13 cellular contexts compared by ENCODE assay signal in the genomic region with DNA sequence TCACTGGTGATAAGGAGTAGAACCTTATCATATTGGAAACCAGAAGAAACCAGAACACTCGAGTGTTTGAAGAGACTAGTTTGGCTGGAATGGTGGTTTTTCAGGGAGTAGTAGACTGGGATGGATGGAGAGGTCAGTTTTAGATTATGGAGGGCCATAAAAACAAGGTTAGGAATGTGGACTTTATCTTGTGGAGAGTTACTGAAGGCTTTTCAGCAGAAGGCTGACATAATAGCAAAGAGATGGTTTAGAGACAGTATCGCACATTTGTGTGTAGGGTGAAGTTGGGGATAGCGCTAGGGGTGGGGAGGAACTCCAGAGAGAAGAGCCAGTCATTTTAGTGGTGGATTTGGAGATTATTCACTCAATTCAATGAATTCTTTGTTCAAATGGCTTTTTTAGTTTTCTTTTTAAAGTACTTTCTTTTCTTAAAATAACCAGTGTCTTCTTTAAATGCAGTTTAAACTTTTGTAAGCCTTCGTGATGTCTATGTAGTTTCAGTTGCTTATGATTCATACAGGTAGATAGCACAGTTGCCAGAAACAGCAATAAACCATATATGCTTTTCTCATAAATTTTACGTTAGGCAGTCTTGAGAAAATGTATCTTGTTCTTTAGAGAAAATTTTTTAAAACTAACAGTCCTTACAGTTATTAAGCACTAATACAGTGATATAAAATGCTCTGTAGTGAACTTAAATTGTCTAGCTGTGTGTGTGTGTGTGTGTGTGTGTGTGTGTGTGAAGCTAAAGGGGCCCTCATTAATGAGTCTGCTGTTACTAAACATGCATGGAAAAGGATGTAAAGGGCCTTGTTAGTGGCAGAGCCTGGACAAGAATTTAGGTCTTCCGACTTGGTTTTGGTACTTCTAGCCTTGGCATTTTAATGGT. TPM values are rescaled to one million over a fixed set of nuclear protein-coding genes. Genes with fewer than 3 reads are reported as not detected.
A peak's percentile ranks its signal among the peaks of the same experiment; 100 is the strongest.
DNase-seq lines count a peak whose midpoint lies in the region; ATAC-seq and TF ChIP-seq lines count a peak whose summit lies in the region.
"Had no signal": no experiment of that assay in that cellular context is flagged by ENCODE, and none has a peak within 500 bp of the region (broad histone marks: within the 10 kb centered on the region; RNA-seq: fewer than 3 reads in every experiment).

No MANE protein-coding gene starts in this region.

- no peak for TF ChIP-seq POLR2A in uterus (IDR thresholded peaks at IDR 0.05)
- TF ChIP-seq POLR2A in right lobe of liver (IDR thresholded peaks at IDR 0.05), result no peak

- H3K4me3 ChIP-seq in thoracic aorta (peak overlapping the region; percentile 94), uterus (no peak overlapping the region), right lobe of liver (no peak overlapping the region)

- no peak for DNase-seq in activated naive CD8-positive, alpha-beta T cell treated with anti-CD3 and anti-CD28 coated beads, Interleukin-2, amount 50 U/mL, for 24 hours
- peak; percentile 24 for DNase-seq in dermis blood vessel endothelial cell
- DNase-seq in thoracic aorta (ENCODE audit: low spot score), result no peak
- no peak for DNase-seq in superior temporal gyrus (ENCODE audit: extremely low spot score)
- DNase-seq in uterus, result no peak
- DNase-seq in right lobe of liver, result no peak
- DNase-seq: AML-193, cerebellar nuclear complex, NCI-H1694, WERI-Rb-1 had no signal

- peaks cover 37 to 54% of the 10 kb centered on the region in 2 donors for H3K4me1 ChIP-seq in thoracic aorta (ENCODE audit: control insufficient read depth in 1 of 2, low read depth in 2 of 2)
- no peaks in the 10 kb centered on the region for H3K4me1 ChIP-seq in uterus
- peaks cover 0 to 14% (median 0%) of the 10 kb centered on the region in 4 donors for H3K4me1 ChIP-seq in right lobe of liver

- H3K27ac ChIP-seq in thoracic aorta (peak overlapping the region; percentile 48 to 90), uterus (peak overlapping the region in 1 of 2 donors; percentile 25), right lobe of liver (no peak overlapping the region)
- H3K27ac ChIP-seq: WERI-Rb-1 had no signal

- TF ChIP-seq CTCF in thoracic aorta (IDR thresholded peaks at IDR 0.05) (no peak), uterus (IDR thresholded peaks at IDR 0.05) (no peak), right lobe of liver (IDR thresholded peaks at IDR 0.05) (no peak)

- H3K9me3 ChIP-seq in thoracic aorta (no peaks in the 10 kb centered on the region), uterus (no peaks in the 10 kb centered on the region), right lobe of liver (no peaks in the 10 kb centered on the region)

- peaks cover 37% of the 10 kb centered on the region for H3K4me1 Mint-ChIP-seq in activated naive CD8-positive, alpha-beta T cell (ENCODE audit: low read depth)
- H3K4me1 Mint-ChIP-seq in activated naive CD8-positive, alpha-beta T cell treated with anti-CD3 and anti-CD28 coated beads, Interleukin-2, amount 50 U/mL, for 24 hours, result peaks cover 28% of the 10 kb centered on the region

- H3K27ac Mint-ChIP-seq in activated naive CD8-positive, alpha-beta T cell, result peak overlapping the region; percentile 10
- H3K27ac Mint-ChIP-seq in activated naive CD8-positive, alpha-beta T cell treated with anti-CD3 and anti-CD28 coated beads, Interleukin-2, amount 50 U/mL, for 24 hours, result no peak overlapping the region

- H3K4me3 Mint-ChIP-seq in activated naive CD8-positive, alpha-beta T cell, result no peak overlapping the region
- H3K4me3 Mint-ChIP-seq in activated naive CD8-positive, alpha-beta T cell treated with anti-CD3 and anti-CD28 coated beads, Interleukin-2, amount 50 U/mL, for 24 hours, result no peak overlapping the region

- no peaks in the 10 kb centered on the region for H3K9me3 Mint-ChIP-seq in activated naive CD8-positive, alpha-beta T cell (ENCODE audit: low read depth)
- H3K9me3 Mint-ChIP-seq in activated naive CD8-positive, alpha-beta T cell treated with anti-CD3 and anti-CD28 coated beads, Interleukin-2, amount 50 U/mL, for 24 hours, result no peaks in the 10 kb centered on the region

- no peak for ATAC-seq in activated naive CD8-positive, alpha-beta T cell treated with anti-CD3 and anti-CD28 coated beads, Interleukin-2, amount 50 U/mL, for 24 hours
- peak; percentile 27 for ATAC-seq in HG03520 (IDR thresholded peaks at IDR 0.05; ENCODE audit: unreplicated experiment)
- no peak for ATAC-seq in thoracic aorta (ENCODE audit: insufficient number of reproducible peaks, low FRiP score, low read depth)
- no peak for ATAC-seq in right lobe of liver
- ATAC-seq: left lobe of liver had no signal

- peaks cover 4% of the 10 kb centered on the region for H3K36me3 Mint-ChIP-seq in activated naive CD8-positive, alpha-beta T cell
- H3K36me3 Mint-ChIP-seq in activated naive CD8-positive, alpha-beta T cell treated with anti-CD3 and anti-CD28 coated beads, Interleukin-2, amount 50 U/mL, for 24 hours (ENCODE audit: low read depth), result no peaks in the 10 kb centered on the region

- H3K36me3 ChIP-seq in thoracic aorta, result no peaks in the 10 kb centered on the region
- no peaks in the 10 kb centered on the region for H3K36me3 ChIP-seq in uterus
- no peaks in the 10 kb centered on the region for H3K36me3 ChIP-seq in right lobe of liver

- H3K27me3 ChIP-seq in thoracic aorta (replicated peaks; ENCODE audit: insufficient read depth), result no peaks in the 10 kb centered on the region
- no peaks in the 10 kb centered on the region for H3K27me3 ChIP-seq in uterus
- no peaks in the 10 kb centered on the region for H3K27me3 ChIP-seq in right lobe of liver

- intact Hi-C loops in uterus (cut with DNase I; ENCODE audit: low total_unique reads) (no loop called here), right lobe of liver (cut with DNase I) (no loop called here)

- peaks cover 6% of the 10 kb centered on the region for H3K27me3 Mint-ChIP-seq in activated naive CD8-positive, alpha-beta T cell
- H3K27me3 Mint-ChIP-seq in activated naive CD8-positive, alpha-beta T cell treated with anti-CD3 and anti-CD28 coated beads, Interleukin-2, amount 50 U/mL, for 24 hours, result peaks cover 12% of the 10 kb centered on the region

- 81% methylated on average over 6 of the region's 6 CpGs for WGBS in right lobe of liver (ENCODE audit: insufficient coverage, low coverage, low lambda C conversion rate, missing lambda C conversion rate)

RNA-seq across cellular contexts. Expression of a gene that starts 3.8 kb away (rescaled TPM):
- total RNA-seq in dermis blood vessel endothelial cell (12.3 and 14.6 TPM in 2 replicates), thoracic aorta (100 to 1,000 TPM; 195 to 211 TPM), uterus (10 to 100 TPM; 25.1 to 94.4 (median 54.4) TPM), right lobe of liver (10 to 100 TPM in 3 of 6 experiments, 1 to 10 TPM in 3; 5.5 to 13.3 (median 10.4) TPM)

RNA-seq across cellular contexts. Expression of a gene that starts 51.7 kb away (rescaled TPM):
- 10.1 and 11.1 TPM in 2 replicates for total RNA-seq in dermis blood vessel endothelial cell
- total RNA-seq in thoracic aorta, result 10 to 100 TPM in 1 of 2 donors, 1 to 10 TPM in 1; 3.5 to 11.9 TPM
- 10 to 100 TPM in 3 of 4 donors, 1 to 10 TPM in 1; 3.5 to 63.3 (median 25.6) TPM for total RNA-seq in uterus
- 1 to 10 TPM; 3.4 to 4.9 (median 4.6) TPM for total RNA-seq in right lobe of liver

Comparison
In these comparisons a context has a peak if more than half of its experiments do, and no peak if none do; other contexts are left out.
1. H3K27ac ChIP-seq: peak in thoracic aorta (2 of 2); none in right lobe of liver (0 of 3).